18 cellular contexts compared by ENCODE assay signal in the genomic region with DNA sequence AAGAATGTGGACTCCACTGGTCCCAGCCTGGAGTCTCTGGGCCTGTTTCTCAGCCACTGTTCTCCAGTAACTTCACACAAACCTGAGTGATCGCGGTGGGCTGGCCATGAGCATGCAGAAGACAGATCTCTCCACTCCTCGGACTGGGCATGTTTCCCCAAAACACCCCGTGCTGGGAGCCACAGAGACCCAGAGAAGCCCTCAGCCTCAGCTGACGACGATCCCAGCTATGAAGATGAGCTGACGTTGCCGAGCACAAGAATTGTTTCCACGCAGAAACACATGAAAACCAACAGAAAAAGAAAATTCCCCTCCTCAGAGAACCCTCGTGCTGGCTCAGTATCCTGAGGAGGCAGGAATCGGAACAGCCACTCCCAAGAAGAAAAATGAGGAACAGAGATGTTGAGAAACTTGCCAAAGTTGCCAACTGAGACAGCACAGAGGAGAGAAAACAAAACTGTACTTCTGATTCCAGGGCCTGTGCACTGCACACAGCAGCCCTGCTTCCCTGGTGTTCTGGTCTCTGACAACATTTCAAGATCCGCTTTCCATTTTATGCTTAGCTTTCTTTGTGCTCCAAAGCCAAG.
A peak's percentile ranks its signal among the peaks of the same experiment; 100 is the strongest.
DNase-seq lines count a peak whose midpoint lies in the region; ATAC-seq and TF ChIP-seq lines count a peak whose summit lies in the region.
"Had no signal": no experiment of that assay in that cellular context is flagged by ENCODE, and none has a peak within 500 bp of the region (broad histone marks: within the 10 kb centered on the region; RNA-seq: fewer than 3 reads in every experiment).

No MANE protein-coding gene starts in this region.

- WGBS in lung, 2 donors = 66 to 72% methylated on average over 12 of the region's 12 CpGs

- H3K9me3 ChIP-seq in lung (ENCODE audit: control insufficient read depth in 2 of 2, insufficient read depth in 1 of 2, low read length in 1 of 2) (no peaks in the 10 kb centered on the region), subcutaneous abdominal adipose tissue (ENCODE audit: control insufficient read depth in 5 of 5, low read length in 5 of 5) (no peaks in the 10 kb centered on the region)
- H3K9me3 ChIP-seq: ovary had no signal

- H3K36me3 ChIP-seq in lung (ENCODE audit: control insufficient read depth in 2 of 2, insufficient read depth in 2 of 2, low read length in 2 of 2) = peaks cover 7 to 52% of the 10 kb centered on the region in 2 donors
- peaks cover 0 to 77% (median 70%) of the 10 kb centered on the region in 5 donors for H3K36me3 ChIP-seq in subcutaneous abdominal adipose tissue (ENCODE audit: control insufficient read depth in 5 of 5, insufficient read depth in 5 of 5, low read length in 5 of 5)
- H3K36me3 ChIP-seq: ovary had no signal

- H3K27ac Mint-ChIP-seq in dendritic cell treated with granulocyte-macrophage colony-stimulating factor and Interleukin-4, amounts not matched to agents 40 ng/mL and 50 ng/mL, for 4 days = peak overlapping the region; percentile 96
- no peak overlapping the region for H3K27ac Mint-ChIP-seq in activated CD8-positive, alpha-beta T cell treated with anti-CD3 and anti-CD28 coated beads, Interleukin-2, amount 10 ng/mL, durations not matched to agents 7 days and 5 days

- no peaks in the 10 kb centered on the region for H3K9me3 Mint-ChIP-seq in dendritic cell treated with granulocyte-macrophage colony-stimulating factor and Interleukin-4, amounts not matched to agents 40 ng/mL and 50 ng/mL, for 4 days
- H3K9me3 Mint-ChIP-seq in activated CD8-positive, alpha-beta T cell treated with anti-CD3 and anti-CD28 coated beads, Interleukin-2, amount 10 ng/mL, durations not matched to agents 7 days and 5 days (ENCODE audit: insufficient read depth) = no peaks in the 10 kb centered on the region
- H3K9me3 Mint-ChIP-seq: immature natural killer cell had no signal

- H3K27me3 Mint-ChIP-seq in dendritic cell treated with granulocyte-macrophage colony-stimulating factor and Interleukin-4, amounts not matched to agents 40 ng/mL and 50 ng/mL, for 4 days = no peaks in the 10 kb centered on the region
- H3K27me3 Mint-ChIP-seq in activated CD8-positive, alpha-beta T cell treated with anti-CD3 and anti-CD28 coated beads, Interleukin-2, amount 10 ng/mL, durations not matched to agents 7 days and 5 days (ENCODE audit: low read depth) = no peaks in the 10 kb centered on the region

- POLR2A ChIA-PET in activated CD8-positive, alpha-beta T cell treated with anti-CD3 and anti-CD28 coated beads, Interleukin-2, amount 10 ng/mL, durations not matched to agents 7 days and 5 days (lab: Charles Lee) = interaction anchor here (0.6 kb wide), 1 partner anchor 41 kb away, joined by 3 read pairs; no protein-coding TSS in a partner anchor

- H3K27ac ChIP-seq in lung (ENCODE audit: low read depth in 1 of 2, low read length in 1 of 2) = peak overlapping the region in 1 of 2 donors; percentile 75
- peak overlapping the region; percentile 73 for H3K27ac ChIP-seq in subcutaneous abdominal adipose tissue (ENCODE audit: low read depth, low read length)
- H3K27ac ChIP-seq: ovary, SJSA1 had no signal

- peaks cover 92% of the 10 kb centered on the region for H3K36me3 Mint-ChIP-seq in dendritic cell treated with granulocyte-macrophage colony-stimulating factor and Interleukin-4, amounts not matched to agents 40 ng/mL and 50 ng/mL, for 4 days (ENCODE audit: low read depth)
- H3K36me3 Mint-ChIP-seq in activated CD8-positive, alpha-beta T cell treated with anti-CD3 and anti-CD28 coated beads, Interleukin-2, amount 10 ng/mL, durations not matched to agents 7 days and 5 days (ENCODE audit: low read depth) = peaks cover 92% of the 10 kb centered on the region

- H3K4me1 Mint-ChIP-seq in dendritic cell treated with granulocyte-macrophage colony-stimulating factor and Interleukin-4, amounts not matched to agents 40 ng/mL and 50 ng/mL, for 4 days (ENCODE audit: low read depth) = peaks cover 74% of the 10 kb centered on the region
- peaks cover 13% of the 10 kb centered on the region for H3K4me1 Mint-ChIP-seq in activated CD8-positive, alpha-beta T cell treated with anti-CD3 and anti-CD28 coated beads, Interleukin-2, amount 10 ng/mL, durations not matched to agents 7 days and 5 days (ENCODE audit: low read depth)

- CTCF ChIA-PET in activated CD8-positive, alpha-beta T cell treated with anti-CD3 and anti-CD28 coated beads, Interleukin-2, amount 10 ng/mL, durations not matched to agents 7 days and 5 days (lab: Charles Lee) = no interaction called here

- H3K4me1 ChIP-seq in lung (ENCODE audit: control insufficient read depth in 2 of 2, insufficient read depth in 2 of 2, low read length in 2 of 2) (peaks cover 5% of the 10 kb centered on the region in 2 donors), subcutaneous abdominal adipose tissue (ENCODE audit: control insufficient read depth in 5 of 5, insufficient read depth in 5 of 5, low read length in 5 of 5) (peaks cover 5 to 53% (median 47%) of the 10 kb centered on the region in 5 donors)

- intact Hi-C loops in dendritic cell treated with granulocyte-macrophage colony-stimulating factor and Interleukin-4, amounts not matched to agents 40 ng/mL and 50 ng/mL, for 4 days (cut with micrococcal nuclease) = loop anchor here (1.0 to 5.0 kb wide), 5 partner anchors 14 to 144 kb away; a partner anchor contains a TSS

- ATAC-seq in lung (ENCODE audit: insufficient read depth, low FRiP score) (peak; percentile 73), HG02884 (IDR thresholded peaks at IDR 0.05; ENCODE audit: unreplicated experiment) (no peak)
- no peak for ATAC-seq in activated CD8-positive, alpha-beta T cell treated with anti-CD3 and anti-CD28 coated beads, Interleukin-2, amount 10 ng/mL, durations not matched to agents 7 days and 5 days

- H3K4me3 ChIP-seq in lung (no peak overlapping the region), subcutaneous abdominal adipose tissue (ENCODE audit: low read depth in 1 of 5, low read length in 5 of 5) (peak overlapping the region; percentile 25 to 61 (median 29))
- H3K4me3 ChIP-seq: ovary, SJSA1 had no signal

- no peak for TF ChIP-seq CTCF in lung (IDR thresholded peaks at IDR 0.05; ENCODE audit: control extremely low read depth, extremely low read depth)

- peak overlapping the region in 2 of 5 donors; percentile 28 to 43 for H3K9ac ChIP-seq in subcutaneous abdominal adipose tissue (ENCODE audit: low read length in 5 of 5)

- DNase-seq in NOMO-1 treated with DMSO at 0.1 percent for 48 hours (lab: John Stamatoyannopoulos, UW; ENCODE audit: unreplicated experiment) (peak; percentile 56), lung (ENCODE audit: low spot score) (peak; percentile 34), foreskin melanocyte (no peak), occipital lobe (lab: John Stamatoyannopoulos, UW) (no peak)
- no peak for DNase-seq in activated CD8-positive, alpha-beta T cell treated with anti-CD3 and anti-CD28 coated beads, Interleukin-2, amount 10 ng/mL, durations not matched to agents 7 days and 5 days
- DNase-seq: activated CD4-positive, CD25-positive, alpha-beta regulatory T cell treated with anti-CD3 and anti-CD28 coated beads, Interleukin-2, amount 50 U/mL, for 72 hours; DMS 273 treated with DMSO at 0.1 percent for 48 hours; erythroblast; HCEC 1CT; immature natural killer cell; NCI-H1092 treated with DMSO at 0.1 percent for 48 hours; NCI-H510A treated with DMSO at 0.1 percent for 48 hours; ovary; stimulated activated CD4-positive, alpha-beta T cell treated with anti-CD3 and anti-CD28 coated beads, Interleukin-4, amount 100 ng/mL, for 4 hours had no signal

- H3K4me3 Mint-ChIP-seq in dendritic cell treated with granulocyte-macrophage colony-stimulating factor and Interleukin-4, amounts not matched to agents 40 ng/mL and 50 ng/mL, for 4 days = peak overlapping the region; percentile 69
- no peak overlapping the region for H3K4me3 Mint-ChIP-seq in activated CD8-positive, alpha-beta T cell treated with anti-CD3 and anti-CD28 coated beads, Interleukin-2, amount 10 ng/mL, durations not matched to agents 7 days and 5 days
- H3K4me3 Mint-ChIP-seq: immature natural killer cell had no signal

- no peaks in the 10 kb centered on the region for H3K27me3 ChIP-seq in lung (ENCODE audit: control insufficient read depth, insufficient read depth)
- no peaks in the 10 kb centered on the region for H3K27me3 ChIP-seq in subcutaneous abdominal adipose tissue (ENCODE audit: control insufficient read depth in 5 of 5, insufficient read depth in 4 of 5, low read length in 5 of 5)
- H3K27me3 ChIP-seq: ovary, SJSA1 had no signal

Comparison
In these comparisons a context has a peak if more than half of its experiments do, and no peak if none do; other contexts are left out.
1. DNase-seq: peak in NOMO-1 treated with DMSO at 0.1 percent for 48 hours (single experiment) and lung (single experiment); none in foreskin melanocyte (single experiment), occipital lobe (single experiment) and activated CD8-positive, alpha-beta T cell treated with anti-CD3 and anti-CD28 coated beads, Interleukin-2, amount 10 ng/mL, durations not matched to agents 7 days and 5 days (single experiment).